In the genomic region with DNA sequence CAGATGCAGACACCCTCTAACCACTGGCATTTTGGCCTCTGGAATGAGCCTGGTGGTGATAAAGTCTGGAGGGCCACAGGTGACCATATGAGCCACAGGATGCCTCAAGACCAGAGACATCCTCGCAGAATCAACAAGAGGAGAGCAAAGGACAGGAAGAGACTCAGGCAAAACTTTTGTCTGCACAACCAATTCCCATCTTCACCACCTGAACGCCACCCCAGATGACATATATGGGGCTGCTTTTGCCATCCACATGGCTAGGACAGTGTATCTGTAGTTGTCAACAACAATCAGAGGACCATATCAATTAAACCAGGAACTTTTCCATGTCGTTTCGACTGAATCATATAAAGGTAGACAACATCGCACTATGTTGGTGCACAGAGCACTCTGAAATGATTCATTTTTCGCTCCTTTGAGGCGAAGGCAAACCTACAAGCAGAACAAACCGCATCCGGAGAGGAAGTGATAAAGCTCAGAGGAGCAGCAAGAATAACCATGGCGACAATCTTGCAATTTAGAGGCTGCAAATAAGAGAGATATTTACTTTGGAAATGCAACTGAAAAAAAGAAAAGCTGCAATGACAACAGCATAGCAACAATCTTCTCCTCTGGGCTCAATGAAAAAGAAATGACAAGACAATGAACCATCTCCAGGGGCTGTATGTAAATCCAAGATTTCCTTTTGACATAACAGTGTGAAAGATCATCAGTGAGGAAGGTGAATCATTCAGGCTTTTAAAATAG, we compare ENCODE assay signal across 1 cellular context.
TF ChIP-seq lines count a peak whose summit lies in the region.

No MANE protein-coding gene starts in this region.

TF ChIP-seq in HCT116, 20 proteins besides CTCF, POLR2A, EP300 and RAD21 (continued from another document):
- TF ChIP-seq SP1 (IDR thresholded peaks at IDR 0.05; ENCODE audit: low read depth) (no peak), TCF7L2 (IDR thresholded peaks at IDR 0.05; ENCODE audit: borderline replicate concordance, extremely low read depth, insufficient read depth, insufficient read length) (no peak), JUND (IDR thresholded peaks at IDR 0.05) (no peak), ZFX (IDR thresholded peaks at IDR 0.05) (no peak), YY1 (IDR thresholded peaks at IDR 0.05; ENCODE audit: extremely low read depth, insufficient replicate concordance, low read depth, low read length) (no peak), FOSL1 (IDR thresholded peaks at IDR 0.05; ENCODE audit: low read depth) (no peak), ZNF274 (IDR thresholded peaks at IDR 0.05; ENCODE audit: low read depth, low read length) (no peak), POLR2AphosphoS5 (IDR thresholded peaks at IDR 0.05; ENCODE audit: low read depth, low read length) (no peak)
- TF ChIP-seq, protein P1, sequence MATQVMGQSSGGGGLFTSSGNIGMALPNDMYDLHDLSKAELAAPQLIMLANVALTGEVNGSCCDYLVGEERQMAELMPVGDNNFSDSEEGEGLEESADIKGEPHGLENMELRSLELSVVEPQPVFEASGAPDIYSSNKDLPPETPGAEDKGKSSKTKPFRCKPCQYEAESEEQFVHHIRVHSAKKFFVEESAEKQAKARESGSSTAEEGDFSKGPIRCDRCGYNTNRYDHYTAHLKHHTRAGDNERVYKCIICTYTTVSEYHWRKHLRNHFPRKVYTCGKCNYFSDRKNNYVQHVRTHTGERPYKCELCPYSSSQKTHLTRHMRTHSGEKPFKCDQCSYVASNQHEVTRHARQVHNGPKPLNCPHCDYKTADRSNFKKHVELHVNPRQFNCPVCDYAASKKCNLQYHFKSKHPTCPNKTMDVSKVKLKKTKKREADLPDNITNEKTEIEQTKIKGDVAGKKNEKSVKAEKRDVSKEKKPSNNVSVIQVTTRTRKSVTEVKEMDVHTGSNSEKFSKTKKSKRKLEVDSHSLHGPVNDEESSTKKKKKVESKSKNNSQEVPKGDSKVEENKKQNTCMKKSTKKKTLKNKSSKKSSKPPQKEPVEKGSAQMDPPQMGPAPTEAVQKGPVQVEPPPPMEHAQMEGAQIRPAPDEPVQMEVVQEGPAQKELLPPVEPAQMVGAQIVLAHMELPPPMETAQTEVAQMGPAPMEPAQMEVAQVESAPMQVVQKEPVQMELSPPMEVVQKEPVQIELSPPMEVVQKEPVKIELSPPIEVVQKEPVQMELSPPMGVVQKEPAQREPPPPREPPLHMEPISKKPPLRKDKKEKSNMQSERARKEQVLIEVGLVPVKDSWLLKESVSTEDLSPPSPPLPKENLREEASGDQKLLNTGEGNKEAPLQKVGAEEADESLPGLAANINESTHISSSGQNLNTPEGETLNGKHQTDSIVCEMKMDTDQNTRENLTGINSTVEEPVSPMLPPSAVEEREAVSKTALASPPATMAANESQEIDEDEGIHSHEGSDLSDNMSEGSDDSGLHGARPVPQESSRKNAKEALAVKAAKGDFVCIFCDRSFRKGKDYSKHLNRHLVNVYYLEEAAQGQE (IDR thresholded peaks at IDR 0.05; ENCODE audit: low read depth) = no peak
